17 cellular contexts compared by ENCODE assay signal in the genomic region with DNA sequence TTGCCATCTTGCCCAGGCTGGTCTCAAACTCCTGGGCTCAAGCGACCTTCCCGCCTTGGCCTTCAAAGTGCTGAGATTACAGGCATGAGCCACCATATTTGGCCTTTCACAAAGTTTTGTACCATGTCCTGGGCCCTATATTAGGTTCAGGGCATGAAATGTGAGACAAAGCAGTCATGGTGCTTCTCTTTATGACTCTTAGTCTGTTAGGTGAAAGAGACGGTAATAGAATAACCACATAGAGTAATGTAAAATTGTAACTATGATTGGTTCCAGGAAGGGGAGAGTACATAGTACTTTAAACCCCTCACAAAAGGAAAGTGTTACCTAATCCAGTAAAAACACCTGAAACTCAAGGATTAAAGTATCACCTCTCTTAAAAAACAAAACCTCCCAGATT.
"Had no signal": no experiment of that assay in that cellular context is flagged by ENCODE, and none has a peak within 500 bp of the region (broad histone marks: within the 10 kb centered on the region; RNA-seq: fewer than 3 reads in every experiment).

No MANE protein-coding gene starts in this region.

- H3K9me3 Mint-ChIP-seq: activated naive CD4-positive, alpha-beta T cell treated with anti-CD3 and anti-CD28 coated beads, Interleukin-2, amount 50 U/mL, for 72 hours; dendritic cell treated with granulocyte-macrophage colony-stimulating factor and Interleukin-4, amounts not matched to agents 40 ng/mL and 50 ng/mL, for 4 days; memory B cell; neural crest cell; stimulated activated naive CD8-positive, alpha-beta T cell treated with anti-CD3 and anti-CD28 coated beads, Interleukin-15, Interleukin-2, amounts not matched to agents 100 ng/mL and 50 ng/mL, for 24 hours; type B pancreatic cell had no signal

- H3K4me1 Mint-ChIP-seq: neural crest cell had no signal

- H3K4me3 Mint-ChIP-seq: dendritic cell treated with granulocyte-macrophage colony-stimulating factor and Interleukin-4, amounts not matched to agents 40 ng/mL and 50 ng/mL, for 4 days; memory B cell; naive B cell; neural crest cell; stimulated activated naive CD8-positive, alpha-beta T cell treated with anti-CD3 and anti-CD28 coated beads, Interleukin-15, Interleukin-2, amounts not matched to agents 100 ng/mL and 50 ng/mL, for 24 hours; type B pancreatic cell had no signal

- H3K36me3 Mint-ChIP-seq: memory B cell, naive B cell, type B pancreatic cell had no signal

- ATAC-seq: left ventricle myocardium superior had no signal

- H3K27ac Mint-ChIP-seq: activated naive CD4-positive, alpha-beta T cell treated with anti-CD3 and anti-CD28 coated beads, Interleukin-2, amount 50 U/mL, for 72 hours; dendritic cell treated with granulocyte-macrophage colony-stimulating factor and Interleukin-4, amounts not matched to agents 40 ng/mL and 50 ng/mL, for 4 days; memory B cell; naive B cell; progenitor cell of endocrine pancreas; stimulated activated naive CD8-positive, alpha-beta T cell treated with anti-CD3 and anti-CD28 coated beads, Interleukin-15, Interleukin-2, amounts not matched to agents 100 ng/mL and 50 ng/mL, for 24 hours; type B pancreatic cell had no signal

- H3K4me3 ChIP-seq: esophagus squamous epithelium had no signal

- DNase-seq: activated CD4-positive, alpha-beta T cell treated with anti-CD3 and anti-CD28 coated beads, Interleukin-2, amount 50 U/mL, for 1 hour; activated CD4-positive, CD25-positive, alpha-beta regulatory T cell; activated CD8-positive, alpha-beta memory T cell treated with anti-CD3 and anti-CD28 coated beads for 24 hours; activated CD8-positive, alpha-beta memory T cell treated with anti-CD3 and anti-CD28 coated beads, Interleukin-2, amount 50 U/mL, for 48 hours; activated gamma-delta T cell treated with Interleukin-2 at 50 U/mL for 16 hours; effector CD8-positive, alpha-beta T cell; esophagus squamous epithelium; left ventricle myocardium superior; naive B cell; T1000 had no signal
